Comparison of ENCODE assay signal across 1 cellular context in the genomic region with DNA sequence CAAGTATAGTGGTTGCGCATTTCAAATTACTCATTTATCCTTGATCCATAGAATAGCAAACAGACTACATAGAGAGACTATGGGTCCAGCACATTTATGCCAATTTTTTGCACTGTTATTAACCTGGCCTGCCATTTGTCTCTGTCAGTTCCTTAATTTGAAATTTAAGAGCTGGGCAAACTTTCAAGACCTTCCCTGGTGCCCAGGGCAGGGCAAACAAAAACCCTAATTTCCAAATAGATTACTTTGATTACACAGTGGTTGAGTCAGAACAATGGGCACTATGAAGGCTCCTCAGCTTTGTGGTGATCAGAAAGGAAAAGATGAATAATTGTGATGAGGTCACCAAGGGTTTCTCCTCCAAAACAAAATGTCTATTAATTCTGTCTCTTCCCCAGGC.
TF ChIP-seq lines count a peak whose summit lies in the region.

No MANE protein-coding gene starts in this region.

TF ChIP-seq in HCT116, 20 proteins besides CTCF, POLR2A, EP300 and RAD21 (continued from another document):
- TF ChIP-seq, protein P1, sequence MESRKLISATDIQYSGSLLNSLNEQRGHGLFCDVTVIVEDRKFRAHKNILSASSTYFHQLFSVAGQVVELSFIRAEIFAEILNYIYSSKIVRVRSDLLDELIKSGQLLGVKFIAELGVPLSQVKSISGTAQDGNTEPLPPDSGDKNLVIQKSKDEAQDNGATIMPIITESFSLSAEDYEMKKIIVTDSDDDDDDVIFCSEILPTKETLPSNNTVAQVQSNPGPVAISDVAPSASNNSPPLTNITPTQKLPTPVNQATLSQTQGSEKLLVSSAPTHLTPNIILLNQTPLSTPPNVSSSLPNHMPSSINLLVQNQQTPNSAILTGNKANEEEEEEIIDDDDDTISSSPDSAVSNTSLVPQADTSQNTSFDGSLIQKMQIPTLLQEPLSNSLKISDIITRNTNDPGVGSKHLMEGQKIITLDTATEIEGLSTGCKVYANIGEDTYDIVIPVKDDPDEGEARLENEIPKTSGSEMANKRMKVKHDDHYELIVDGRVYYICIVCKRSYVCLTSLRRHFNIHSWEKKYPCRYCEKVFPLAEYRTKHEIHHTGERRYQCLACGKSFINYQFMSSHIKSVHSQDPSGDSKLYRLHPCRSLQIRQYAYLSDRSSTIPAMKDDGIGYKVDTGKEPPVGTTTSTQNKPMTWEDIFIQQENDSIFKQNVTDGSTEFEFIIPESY (IDR thresholded peaks at IDR 0.05; ENCODE audit: extremely low read depth, insufficient replicate concordance, low read length) = no peak
- TF ChIP-seq SRF (IDR thresholded peaks at IDR 0.05; ENCODE audit: low read depth) (no peak), POLR2AphosphoS5 (IDR thresholded peaks at IDR 0.05; ENCODE audit: low read depth, low read length) (no peak), JUND (IDR thresholded peaks at IDR 0.05) (peak; percentile 62), CEBPB (IDR thresholded peaks at IDR 0.05; ENCODE audit: low read depth) (no peak; the same call in none of the 2 replicates), TCF7L2 (IDR thresholded peaks at IDR 0.05; ENCODE audit: borderline replicate concordance, extremely low read depth, insufficient read depth, insufficient read length) (no peak), YY1 (IDR thresholded peaks at IDR 0.05; ENCODE audit: extremely low read depth, insufficient replicate concordance, low read depth, low read length) (no peak), FOSL1 (IDR thresholded peaks at IDR 0.05; ENCODE audit: low read depth) (peak; percentile 66), ELF1 (IDR thresholded peaks at IDR 0.05; ENCODE audit: borderline replicate concordance, low read depth) (no peak), EZH2phosphoT487 (IDR thresholded peaks at IDR 0.05; ENCODE audit: borderline replicate concordance) (no peak), CBX3 (IDR thresholded peaks at IDR 0.05; ENCODE audit: low read depth) (no peak)
- TF ChIP-seq, protein P2, sequence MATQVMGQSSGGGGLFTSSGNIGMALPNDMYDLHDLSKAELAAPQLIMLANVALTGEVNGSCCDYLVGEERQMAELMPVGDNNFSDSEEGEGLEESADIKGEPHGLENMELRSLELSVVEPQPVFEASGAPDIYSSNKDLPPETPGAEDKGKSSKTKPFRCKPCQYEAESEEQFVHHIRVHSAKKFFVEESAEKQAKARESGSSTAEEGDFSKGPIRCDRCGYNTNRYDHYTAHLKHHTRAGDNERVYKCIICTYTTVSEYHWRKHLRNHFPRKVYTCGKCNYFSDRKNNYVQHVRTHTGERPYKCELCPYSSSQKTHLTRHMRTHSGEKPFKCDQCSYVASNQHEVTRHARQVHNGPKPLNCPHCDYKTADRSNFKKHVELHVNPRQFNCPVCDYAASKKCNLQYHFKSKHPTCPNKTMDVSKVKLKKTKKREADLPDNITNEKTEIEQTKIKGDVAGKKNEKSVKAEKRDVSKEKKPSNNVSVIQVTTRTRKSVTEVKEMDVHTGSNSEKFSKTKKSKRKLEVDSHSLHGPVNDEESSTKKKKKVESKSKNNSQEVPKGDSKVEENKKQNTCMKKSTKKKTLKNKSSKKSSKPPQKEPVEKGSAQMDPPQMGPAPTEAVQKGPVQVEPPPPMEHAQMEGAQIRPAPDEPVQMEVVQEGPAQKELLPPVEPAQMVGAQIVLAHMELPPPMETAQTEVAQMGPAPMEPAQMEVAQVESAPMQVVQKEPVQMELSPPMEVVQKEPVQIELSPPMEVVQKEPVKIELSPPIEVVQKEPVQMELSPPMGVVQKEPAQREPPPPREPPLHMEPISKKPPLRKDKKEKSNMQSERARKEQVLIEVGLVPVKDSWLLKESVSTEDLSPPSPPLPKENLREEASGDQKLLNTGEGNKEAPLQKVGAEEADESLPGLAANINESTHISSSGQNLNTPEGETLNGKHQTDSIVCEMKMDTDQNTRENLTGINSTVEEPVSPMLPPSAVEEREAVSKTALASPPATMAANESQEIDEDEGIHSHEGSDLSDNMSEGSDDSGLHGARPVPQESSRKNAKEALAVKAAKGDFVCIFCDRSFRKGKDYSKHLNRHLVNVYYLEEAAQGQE (IDR thresholded peaks at IDR 0.05; ENCODE audit: low read depth) = no peak
- TF ChIP-seq, protein P3, sequence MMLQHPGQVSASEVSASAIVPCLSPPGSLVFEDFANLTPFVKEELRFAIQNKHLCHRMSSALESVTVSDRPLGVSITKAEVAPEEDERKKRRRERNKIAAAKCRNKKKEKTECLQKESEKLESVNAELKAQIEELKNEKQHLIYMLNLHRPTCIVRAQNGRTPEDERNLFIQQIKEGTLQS (IDR thresholded peaks at IDR 0.05) = no peak; the same call in 1 of the 2 replicates
- TF ChIP-seq, protein P4, sequence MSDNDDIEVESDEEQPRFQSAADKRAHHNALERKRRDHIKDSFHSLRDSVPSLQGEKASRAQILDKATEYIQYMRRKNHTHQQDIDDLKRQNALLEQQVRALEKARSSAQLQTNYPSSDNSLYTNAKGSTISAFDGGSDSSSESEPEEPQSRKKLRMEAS (IDR thresholded peaks at IDR 0.05) = no peak
